8 cellular contexts compared by ENCODE assay signal in the genomic region with DNA sequence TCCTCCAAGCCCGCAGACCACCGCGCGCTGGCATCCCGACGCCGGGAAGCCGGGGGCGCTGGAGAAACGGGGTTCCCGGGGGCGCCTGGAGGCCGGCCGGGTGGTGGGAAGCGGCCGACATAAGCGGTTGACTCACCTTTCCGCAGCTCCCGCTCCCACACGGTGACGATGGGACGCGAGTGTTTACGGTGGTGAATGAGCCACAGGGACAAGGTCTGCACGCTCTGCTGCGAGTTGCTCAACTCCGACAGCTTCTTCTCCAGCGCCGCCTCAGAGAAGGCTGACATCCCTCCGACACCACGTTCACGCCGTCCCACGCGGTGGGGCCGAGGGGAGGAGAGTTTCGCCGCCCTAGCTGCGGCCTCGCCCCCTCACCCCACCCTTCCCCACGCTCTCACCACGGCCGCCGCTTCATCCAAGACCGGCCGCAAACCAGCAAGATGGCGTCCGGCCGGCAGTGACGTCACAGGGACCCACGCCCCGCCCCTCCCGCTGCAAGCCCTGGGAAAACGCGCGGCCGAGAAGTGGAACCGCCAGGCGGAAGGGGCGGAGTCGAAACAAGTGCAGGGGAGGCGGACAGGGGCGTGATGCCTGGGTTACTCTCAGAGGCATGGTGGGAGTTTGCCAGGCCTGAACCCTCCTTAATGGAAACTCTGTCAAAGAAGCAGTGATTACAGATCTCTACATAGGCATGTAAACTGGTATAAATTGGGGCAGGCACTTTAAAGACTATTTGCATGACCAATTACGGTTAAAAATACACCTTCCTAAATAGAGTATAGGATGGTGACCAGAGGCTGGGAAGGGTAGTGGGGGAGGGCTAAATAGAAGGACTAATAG. TPM values are rescaled to one million over a fixed set of nuclear protein-coding genes. Genes with fewer than 3 reads are reported as not detected.
DNase-seq lines count a peak whose midpoint lies in the region; ATAC-seq and TF ChIP-seq lines count a peak whose summit lies in the region.

A gene with protein sequence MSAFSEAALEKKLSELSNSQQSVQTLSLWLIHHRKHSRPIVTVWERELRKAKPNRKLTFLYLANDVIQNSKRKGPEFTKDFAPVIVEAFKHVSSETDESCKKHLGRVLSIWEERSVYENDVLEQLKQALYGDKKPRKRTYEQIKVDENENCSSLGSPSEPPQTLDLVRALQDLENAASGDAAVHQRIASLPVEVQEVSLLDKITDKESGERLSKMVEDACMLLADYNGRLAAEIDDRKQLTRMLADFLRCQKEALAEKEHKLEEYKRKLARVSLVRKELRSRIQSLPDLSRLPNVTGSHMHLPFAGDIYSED (minus strand): TSS at position 442 of the 840 bp plus-strand sequence. CDS start 155 bp downstream, at position 287.

- peaks cover 8% of the 10 kb centered on the region for H3K9me3 Mint-ChIP-seq in dendritic cell treated with granulocyte-macrophage colony-stimulating factor and Interleukin-4, amounts not matched to agents 40 ng/mL and 50 ng/mL, for 4 days

- intact Hi-C loops in dendritic cell treated with granulocyte-macrophage colony-stimulating factor and Interleukin-4, amounts not matched to agents 40 ng/mL and 50 ng/mL, for 4 days (cut with micrococcal nuclease): loop anchor here (1.0 kb wide), 2 partner anchors 62 to 95 kb away; a partner anchor contains a TSS
- intact Hi-C loops in left lung (cut with DNase I): no loop called here

- H3K4me1 ChIP-seq in left lung: peaks cover 0 to 33% of the 10 kb centered on the region in 2 donors

- H3K4me1 Mint-ChIP-seq in dendritic cell treated with granulocyte-macrophage colony-stimulating factor and Interleukin-4, amounts not matched to agents 40 ng/mL and 50 ng/mL, for 4 days (ENCODE audit: low read depth): peaks cover 32% of the 10 kb centered on the region

- peak in 1 of 2 donors; percentile 18 for TF ChIP-seq CTCF in left lung (IDR thresholded peaks at IDR 0.05)

- DNase-seq in C1 segment of cervical spinal cord (lab: John Stamatoyannopoulos, UW): peak; percentile 79 to 98 (median 92)
- peak; percentile 97 for DNase-seq in NCI-H748 treated with DMSO at 0.1 percent for 48 hours (lab: John Stamatoyannopoulos, UW)
- DNase-seq in activated CD4-positive, alpha-beta T cell treated with anti-CD3 and anti-CD28 coated beads, Interleukin-2, amount 50 U/mL, for 24 hours (ENCODE audit: low read depth in 1 of 2, low spot score in 1 of 2): peak; percentile 96
- peak; percentile 97 to 100 for DNase-seq in left lung
- peak; percentile 97 to 98 for DNase-seq in stimulated activated CD4-positive, alpha-beta T cell treated with anti-CD3 and anti-CD28 coated beads, Interleukin-2, amount 100 ng/mL, for 48 hours

- H3K27me3 Mint-ChIP-seq in dendritic cell treated with granulocyte-macrophage colony-stimulating factor and Interleukin-4, amounts not matched to agents 40 ng/mL and 50 ng/mL, for 4 days: peaks cover 5% of the 10 kb centered on the region

- peak; percentile 92 for ATAC-seq in GM19372 (IDR thresholded peaks at IDR 0.05; ENCODE audit: low read depth, unreplicated experiment)
- ATAC-seq in HG03558 (IDR thresholded peaks at IDR 0.05; ENCODE audit: extremely low read depth, unreplicated experiment): peak; percentile 79
- peak; percentile 98 for ATAC-seq in left lung

- peaks cover 21% of the 10 kb centered on the region for H3K36me3 Mint-ChIP-seq in dendritic cell treated with granulocyte-macrophage colony-stimulating factor and Interleukin-4, amounts not matched to agents 40 ng/mL and 50 ng/mL, for 4 days (ENCODE audit: low read depth)

- H3K9me3 ChIP-seq in left lung: no peaks in the 10 kb centered on the region

- no peaks in the 10 kb centered on the region for H3K36me3 ChIP-seq in left lung

- peak within 1 kb of the TSS; percentile 86 to 96 for H3K27ac ChIP-seq in left lung

- peak within 1 kb of the TSS; percentile 89 for H3K4me3 Mint-ChIP-seq in dendritic cell treated with granulocyte-macrophage colony-stimulating factor and Interleukin-4, amounts not matched to agents 40 ng/mL and 50 ng/mL, for 4 days

- H3K4me3 ChIP-seq in left lung: peak within 1 kb of the TSS; percentile 66 to 86

- H3K27me3 ChIP-seq in left lung: no peaks in the 10 kb centered on the region

- peak within 1 kb of the TSS; percentile 86 for H3K27ac Mint-ChIP-seq in dendritic cell treated with granulocyte-macrophage colony-stimulating factor and Interleukin-4, amounts not matched to agents 40 ng/mL and 50 ng/mL, for 4 days

RNA-seq across cellular contexts. Expression of the gene that starts here (rescaled TPM):
- 10 to 100 TPM; 37.3 to 38.0 TPM for total RNA-seq in left lung

Comparison
In these comparisons a context has a peak if more than half of its experiments do, and no peak if none do; other contexts are left out.
1. Peak in every context shown above with its lines: DNase-seq, ATAC-seq, H3K4me3 ChIP-seq and H3K27ac ChIP-seq.